Comparison of ENCODE assay signal across 33 cellular contexts in the genomic region with DNA sequence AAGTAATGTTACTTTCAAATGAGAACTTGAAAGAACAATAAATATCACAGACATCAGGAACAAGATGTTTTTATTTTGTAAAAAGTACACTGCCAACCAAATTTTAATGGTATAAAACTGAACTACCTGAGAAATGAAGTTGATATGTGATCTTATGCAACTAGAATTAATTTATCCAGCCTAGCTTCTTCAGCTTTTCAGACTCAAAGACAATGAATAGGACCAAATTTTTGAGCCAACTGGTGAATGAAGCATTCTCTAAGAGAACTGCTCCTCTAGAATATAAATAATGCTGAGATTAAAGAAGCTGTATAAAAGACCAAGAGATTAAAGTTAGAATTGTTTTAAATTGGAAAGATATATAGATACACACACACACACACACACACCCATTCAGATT.
"Had no signal": no experiment of that assay in that cellular context is flagged by ENCODE, and none has a peak within 500 bp of the region (broad histone marks: within the 10 kb centered on the region; RNA-seq: fewer than 3 reads in every experiment).

No MANE protein-coding gene starts in this region.

- H3K36me3 ChIP-seq: adrenal gland, ascending aorta, cardiac muscle cell had no signal

- ATAC-seq: activated CD8-positive, alpha-beta T cell treated with anti-CD3 and anti-CD28 coated beads for 36 hours; activated naive CD4-positive, alpha-beta T cell treated with anti-CD3 and anti-CD28 coated beads, Interleukin-2, amount 50 U/mL, for 72 hours; activated T-cell treated with anti-CD3 and anti-CD28 coated beads, Interleukin-2, amount 50 U/mL, for 4 hours; activated T-cell treated with anti-CD3 and anti-CD28 coated beads, Interleukin-2, amount 50 U/mL, for 72 hours; activated T-helper 17 cell treated with anti-CD3 and anti-CD28 coated beads, Interleukin-2, amount 50 U/mL, for 72 hours had no signal

- H3K9me3 ChIP-seq: adrenal gland, ascending aorta had no signal

- DNase-seq: activated B cell treated with CpG ODN at 0.5 μM for 24 hours; activated CD4-positive, alpha-beta memory T cell treated with anti-CD3 and anti-CD28 coated beads for 36 hours; activated CD4-positive, alpha-beta T cell treated with anti-CD3 and anti-CD28 coated beads for 4 hours; activated CD4-positive, alpha-beta T cell treated with anti-CD3 and anti-CD28 coated beads, Interleukin-2, amount 10 ng/mL, durations not matched to agents 24 days and 14 days; activated CD4-positive, alpha-beta T cell treated with anti-CD3 and anti-CD28 coated beads, Interleukin-2, amount 50 U/mL, for 1 hour; activated CD4-positive, alpha-beta T cell treated with anti-CD3 and anti-CD28 coated beads, Interleukin-2, amount 50 U/mL, for 4 hours; activated CD4-positive, CD25-positive, alpha-beta regulatory T cell treated with anti-CD3 and anti-CD28 coated beads, Interleukin-2, amount 50 U/mL, for 72 hours; activated CD8-positive, alpha-beta memory T cell treated with anti-CD3 and anti-CD28 coated beads, Interleukin-2, amount 50 U/mL, for 4 hours; activated CD8-positive, alpha-beta T cell treated with anti-CD3 and anti-CD28 coated beads for 36 hours; activated effector memory CD4-positive, alpha-beta T cell treated with anti-CD3 and anti-CD28 coated beads, Interleukin-2, amount 50 U/mL, for 16 hours; activated gamma-delta T cell treated with Interleukin-2 at 50 U/mL for 16 hours; activated naive CD4-positive, alpha-beta T cell; activated naive CD4-positive, alpha-beta T cell treated with anti-CD3 and anti-CD28 coated beads for 36 hours; activated naive CD4-positive, alpha-beta T cell treated with anti-CD3 and anti-CD28 coated beads, Interleukin-2, amount 50 U/mL, for 16 hours; activated naive CD8-positive, alpha-beta T cell treated with anti-CD3 and anti-CD28 coated beads for 36 hours; activated T-cell treated with anti-CD3 and anti-CD28 coated beads for 4 hours; activated T-cell treated with anti-CD3 and anti-CD28 coated beads, Interleukin-2, amount 50 U/mL, for 1 hour; activated T-cell treated with anti-CD3 and anti-CD28 coated beads, Interleukin-2, amount 50 U/mL, for 4 hours; activated T-cell treated with anti-CD3 and anti-CD28 coated beads, Interleukin-2, amount 50 U/mL, for 72 hours; adrenal gland; amniotic stem cell; anterior cingulate cortex; caudate nucleus; T-helper 1 cell; T-helper 2 cell; T-helper 9 cell had no signal

- H3K27me3 ChIP-seq: adrenal gland, ascending aorta, cardiac muscle cell had no signal

- H3K4me3 ChIP-seq: adrenal gland, ascending aorta, cardiac muscle cell had no signal

- H3K27ac ChIP-seq: adrenal gland, cardiac muscle cell, VCaP had no signal

- FAIRE-seq: bronchial epithelial cell, TTC549 had no signal
